ENCODE assay signal across 1 cellular context in the genomic region with DNA sequence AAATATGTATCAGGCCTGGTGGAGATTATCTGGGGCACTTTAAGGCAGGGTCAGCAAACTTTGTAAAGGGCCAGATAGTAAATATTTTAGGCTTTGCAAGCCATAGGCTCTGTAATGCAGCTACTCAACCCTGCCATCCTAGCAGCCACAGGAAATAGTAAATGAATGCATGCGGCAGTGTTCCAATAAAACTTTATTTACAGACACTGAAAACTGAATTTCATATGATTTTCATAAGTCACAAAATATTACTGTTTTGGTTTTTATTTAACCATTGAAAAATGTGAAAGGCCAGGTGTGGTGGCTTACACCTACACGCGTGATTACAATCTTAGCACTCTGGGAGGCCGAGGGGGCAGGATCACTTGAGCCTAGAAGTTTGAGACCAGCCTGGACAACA.
TF ChIP-seq lines count a peak whose summit lies in the region.

No MANE protein-coding gene starts in this region.

TF ChIP-seq in HepG2, 621 proteins besides CTCF, POLR2A, EP300 and RAD21:
- TF ChIP-seq, protein P1, sequence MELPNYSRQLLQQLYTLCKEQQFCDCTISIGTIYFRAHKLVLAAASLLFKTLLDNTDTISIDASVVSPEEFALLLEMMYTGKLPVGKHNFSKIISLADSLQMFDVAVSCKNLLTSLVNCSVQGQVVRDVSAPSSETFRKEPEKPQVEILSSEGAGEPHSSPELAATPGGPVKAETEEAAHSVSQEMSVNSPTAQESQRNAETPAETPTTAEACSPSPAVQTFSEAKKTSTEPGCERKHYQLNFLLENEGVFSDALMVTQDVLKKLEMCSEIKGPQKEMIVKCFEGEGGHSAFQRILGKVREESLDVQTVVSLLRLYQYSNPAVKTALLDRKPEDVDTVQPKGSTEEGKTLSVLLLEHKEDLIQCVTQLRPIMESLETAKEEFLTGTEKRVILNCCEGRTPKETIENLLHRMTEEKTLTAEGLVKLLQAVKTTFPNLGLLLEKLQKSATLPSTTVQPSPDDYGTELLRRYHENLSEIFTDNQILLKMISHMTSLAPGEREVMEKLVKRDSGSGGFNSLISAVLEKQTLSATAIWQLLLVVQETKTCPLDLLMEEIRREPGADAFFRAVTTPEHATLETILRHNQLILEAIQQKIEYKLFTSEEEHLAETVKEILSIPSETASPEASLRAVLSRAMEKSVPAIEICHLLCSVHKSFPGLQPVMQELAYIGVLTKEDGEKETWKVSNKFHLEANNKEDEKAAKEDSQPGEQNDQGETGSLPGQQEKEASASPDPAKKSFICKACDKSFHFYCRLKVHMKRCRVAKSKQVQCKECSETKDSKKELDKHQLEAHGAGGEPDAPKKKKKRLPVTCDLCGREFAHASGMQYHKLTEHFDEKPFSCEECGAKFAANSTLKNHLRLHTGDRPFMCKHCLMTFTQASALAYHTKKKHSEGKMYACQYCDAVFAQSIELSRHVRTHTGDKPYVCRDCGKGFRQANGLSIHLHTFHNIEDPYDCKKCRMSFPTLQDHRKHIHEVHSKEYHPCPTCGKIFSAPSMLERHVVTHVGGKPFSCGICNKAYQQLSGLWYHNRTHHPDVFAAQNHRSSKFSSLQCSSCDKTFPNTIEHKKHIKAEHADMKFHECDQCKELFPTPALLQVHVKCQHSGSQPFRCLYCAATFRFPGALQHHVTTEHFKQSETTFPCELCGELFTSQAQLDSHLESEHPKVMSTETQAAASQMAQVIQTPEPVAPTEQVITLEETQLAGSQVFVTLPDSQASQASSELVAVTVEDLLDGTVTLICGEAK (IDR thresholded peaks at IDR 0.05), result peak; percentile 65
- TF ChIP-seq, protein P1 (CRISPR knock-in tag; IDR thresholded peaks at IDR 0.05), result peak; percentile 97
- TF ChIP-seq, protein P2, sequence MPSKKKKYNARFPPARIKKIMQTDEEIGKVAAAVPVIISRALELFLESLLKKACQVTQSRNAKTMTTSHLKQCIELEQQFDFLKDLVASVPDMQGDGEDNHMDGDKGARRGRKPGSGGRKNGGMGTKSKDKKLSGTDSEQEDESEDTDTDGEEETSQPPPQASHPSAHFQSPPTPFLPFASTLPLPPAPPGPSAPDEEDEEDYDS (CRISPR knock-in tag; IDR thresholded peaks at IDR 0.05), result no peak
